In genomic region chr4:140140566-140140965, GRCh38 we compare ENCODE assay signal across 16 cellular contexts.
"Had no signal": no experiment of that assay in that cellular context is flagged by ENCODE, and none has a peak within 500 bp of the region (broad histone marks: within the 10 kb centered on the region; RNA-seq: fewer than 3 reads in every experiment).

No MANE protein-coding gene starts in this region.

- DNase-seq: activated CD4-positive, alpha-beta T cell treated with anti-CD3 and anti-CD28 coated beads for 1 hour; activated CD4-positive, alpha-beta T cell treated with anti-CD3 and anti-CD28 coated beads, Interleukin-2, amount 50 U/mL, for 48 hours; activated gamma-delta T cell; activated T-cell treated with anti-CD3 and anti-CD28 coated beads, Interleukin-2, amount 50 U/mL, for 4 hours; amygdala; brain microvascular endothelial cell; gastrocnemius medialis; heart right ventricle; islet precursor cell; left ventricle myocardium inferior; mesendoderm; SW 1271 had no signal

- H3K4me3 ChIP-seq: gastrocnemius medialis, heart right ventricle, left ventricle myocardium inferior, right atrium auricular region had no signal

- H3K36me3 Mint-ChIP-seq: activated naive CD8-positive, alpha-beta T cell; stimulated activated effector memory CD8-positive, alpha-beta T cell treated with anti-CD3 and anti-CD28 coated beads, Interleukin-12 subunit alpha, Interleukin-12 subunit beta, amount 100 ng/mL, for 72 hours had no signal

- H3K27me3 Mint-ChIP-seq: activated naive CD8-positive, alpha-beta T cell had no signal

- H3K9ac ChIP-seq: parathyroid adenoma had no signal

- H3K36me3 ChIP-seq: brain microvascular endothelial cell, gastrocnemius medialis, heart right ventricle, left ventricle myocardium inferior, right atrium auricular region had no signal

- H3K9me3 Mint-ChIP-seq: activated T-cell treated with anti-CD3 and anti-CD28 coated beads, Interleukin-2, amount 50 U/mL, for 4 hours; stimulated activated effector memory CD8-positive, alpha-beta T cell treated with anti-CD3 and anti-CD28 coated beads, Interleukin-12 subunit alpha, Interleukin-12 subunit beta, amount 100 ng/mL, for 72 hours had no signal

- H3K4me1 ChIP-seq: gastrocnemius medialis had no signal

- H3K27ac ChIP-seq: brain microvascular endothelial cell, gastrocnemius medialis, heart right ventricle, left ventricle myocardium inferior, parathyroid adenoma, right atrium auricular region had no signal

- H3K4me3 Mint-ChIP-seq: activated naive CD8-positive, alpha-beta T cell; activated T-cell treated with anti-CD3 and anti-CD28 coated beads, Interleukin-2, amount 50 U/mL, for 4 hours; stimulated activated effector memory CD8-positive, alpha-beta T cell treated with anti-CD3 and anti-CD28 coated beads, Interleukin-12 subunit alpha, Interleukin-12 subunit beta, amount 100 ng/mL, for 72 hours had no signal

- H3K9me3 ChIP-seq: gastrocnemius medialis, heart right ventricle, left ventricle myocardium inferior, right atrium auricular region had no signal

- H3K27me3 ChIP-seq: brain microvascular endothelial cell, gastrocnemius medialis, heart right ventricle, right atrium auricular region had no signal

- H3K27ac Mint-ChIP-seq: activated naive CD8-positive, alpha-beta T cell; stimulated activated effector memory CD8-positive, alpha-beta T cell treated with anti-CD3 and anti-CD28 coated beads, Interleukin-12 subunit alpha, Interleukin-12 subunit beta, amount 100 ng/mL, for 72 hours had no signal

- ATAC-seq: activated T-cell treated with anti-CD3 and anti-CD28 coated beads, Interleukin-2, amount 50 U/mL, for 4 hours; gastrocnemius medialis; heart right ventricle; stimulated activated effector memory CD8-positive, alpha-beta T cell treated with anti-CD3 and anti-CD28 coated beads, Interleukin-12 subunit alpha, Interleukin-12 subunit beta, amount 100 ng/mL, for 72 hours had no signal
